In the genomic region with DNA sequence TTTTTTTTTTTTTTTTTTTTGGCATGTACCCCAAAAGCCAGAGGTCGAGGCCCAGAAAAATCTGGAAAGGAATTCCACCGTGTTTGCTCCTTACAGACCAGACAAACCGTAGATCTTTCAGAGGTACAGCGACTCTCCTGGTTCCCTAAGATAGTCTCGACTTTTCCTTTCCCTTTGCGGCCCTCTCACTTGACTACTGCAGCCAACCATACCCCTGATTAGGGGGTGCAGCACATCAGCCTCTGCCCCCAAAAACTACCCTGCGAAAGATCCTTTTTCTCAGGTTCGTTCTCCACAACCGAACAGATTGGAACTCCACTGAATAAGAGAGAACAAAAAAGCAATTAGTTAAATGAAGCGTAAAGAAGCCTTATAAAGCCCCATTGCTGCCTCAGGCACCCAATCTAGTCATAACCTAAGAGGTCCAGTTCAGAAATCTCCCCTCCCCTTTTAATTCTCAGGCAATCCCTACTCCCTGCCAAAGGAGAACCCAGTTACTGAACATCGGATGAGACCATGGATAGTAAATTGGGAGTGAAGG, we compare ENCODE assay signal across 8 cellular contexts. TPM values are rescaled to one million over a fixed set of nuclear protein-coding genes. Genes with fewer than 3 reads are reported as not detected.
A peak's percentile ranks its signal among the peaks of the same experiment; 100 is the strongest.
DNase-seq lines count a peak whose midpoint lies in the region; ATAC-seq and TF ChIP-seq lines count a peak whose summit lies in the region.

No MANE protein-coding gene starts in this region.

- H3K27ac Mint-ChIP-seq in CD8-positive, alpha-beta memory T cell, result peak overlapping the region; percentile 73 to 95 (median 80)

- CTCF ChIA-PET in CD8-positive, alpha-beta memory T cell (lab: Charles Lee), result interaction anchor here (1.3 kb wide), 1 partner anchor 22 kb away, joined by 9 read pairs; a partner anchor contains a TSS
- CTCF ChIA-PET in OCI-LY7 (lab: Charles Lee; ENCODE audit: unreplicated experiment), result no interaction called here

- peak overlapping the region; percentile 79; the same call in 1 of the 2 replicates for H3K4me2 ChIP-seq in OCI-LY7 (ENCODE audit: low read length)
- H3K4me2 ChIP-seq in osteoblast (ENCODE audit: insufficient read depth, low read length), result peak overlapping the region; percentile 71

- ATAC-seq in GM21717 (IDR thresholded peaks at IDR 0.05; ENCODE audit: unreplicated experiment), result peak; percentile 8

- H3K4me1 Mint-ChIP-seq in CD8-positive, alpha-beta memory T cell, result peaks cover 19 to 49% (median 32%) of the 10 kb centered on the region in 3 donors

- H3K79me2 ChIP-seq in OCI-LY7 (ENCODE audit: insufficient read depth, low read depth, low read length), result no peaks in the 10 kb centered on the region
- peaks cover 49% of the 10 kb centered on the region for H3K79me2 ChIP-seq in osteoblast (ENCODE audit: insufficient read depth, low read length)

- H3K27me3 Mint-ChIP-seq in CD8-positive, alpha-beta memory T cell, result no peaks in the 10 kb centered on the region

- no peaks in the 10 kb centered on the region for H3K27me3 ChIP-seq in CD8-positive, alpha-beta memory T cell (ENCODE audit: insufficient read depth, low read length, poor library complexity, severe bottlenecking)
- H3K27me3 ChIP-seq in esophagus muscularis mucosa, result no peaks in the 10 kb centered on the region
- H3K27me3 ChIP-seq in osteoblast (ENCODE audit: insufficient read depth, low read length), result no peaks in the 10 kb centered on the region

- peak overlapping the region; percentile 73 to 87 (median 80) for H3K4me3 Mint-ChIP-seq in CD8-positive, alpha-beta memory T cell

- WGBS in esophagus muscularis mucosa, result 48% methylated on average over 11 of the region's 11 CpGs

- H3K9me3 ChIP-seq in CD8-positive, alpha-beta memory T cell (ENCODE audit: low read length), result no peaks in the 10 kb centered on the region
- H3K9me3 ChIP-seq in OCI-LY7 (ENCODE audit: low read length), result no peaks in the 10 kb centered on the region
- H3K9me3 ChIP-seq in esophagus muscularis mucosa, result no peaks in the 10 kb centered on the region
- H3K9me3 ChIP-seq in osteoblast (ENCODE audit: low read depth, low read length), result no peaks in the 10 kb centered on the region

- BruUV-seq in OCI-LY7 (replicated peaks; lab: Mats Ljungman, UMichigan), result no TSS peak

- TF ChIP-seq POLR2A in esophagus muscularis mucosa (IDR thresholded peaks at IDR 0.05; ENCODE audit: low read depth), result no peak

- TF ChIP-seq EP300 in esophagus muscularis mucosa (IDR thresholded peaks at IDR 0.05), result no peak

- H3K4me1 ChIP-seq in CD8-positive, alpha-beta memory T cell (ENCODE audit: insufficient read depth, low read length), result no peaks in the 10 kb centered on the region
- H3K4me1 ChIP-seq in OCI-LY7 (ENCODE audit: insufficient read depth, low read length, poor library complexity, severe bottlenecking), result no peaks in the 10 kb centered on the region
- H3K4me1 ChIP-seq in esophagus muscularis mucosa, result peaks cover 30 to 60% (median 50%) of the 10 kb centered on the region in 4 donors
- peaks cover 36% of the 10 kb centered on the region for H3K4me1 ChIP-seq in osteoblast (ENCODE audit: insufficient read depth, low read length)

- H3K4me3 ChIP-seq in CD8-positive, alpha-beta memory T cell (ENCODE audit: low read length), result peak overlapping the region; percentile 24
- H3K4me3 ChIP-seq in OCI-LY7 (ENCODE audit: low read depth, low read length, poor library complexity, severe bottlenecking) (peak overlapping the region; percentile 59), esophagus muscularis mucosa (peak overlapping the region; percentile 87 to 92 (median 90)), osteoblast (ENCODE audit: insufficient read depth, low read length) (peak overlapping the region; percentile 81)

- H3K36me3 ChIP-seq in CD8-positive, alpha-beta memory T cell (ENCODE audit: insufficient read depth, low read length), result no peaks in the 10 kb centered on the region
- H3K36me3 ChIP-seq in OCI-LY7 (ENCODE audit: insufficient read depth, low read length) (0 out of 2 replicates have a peak, but pooled peaks cover 6% of the 10 kb centered on the region), esophagus muscularis mucosa (no peaks in the 10 kb centered on the region), osteoblast (ENCODE audit: insufficient read depth, low read length) (peaks cover 5% of the 10 kb centered on the region)

- TF ChIP-seq CTCF in OCI-LY7 (conservative IDR thresholded peaks at IDR 0.05; ENCODE audit: low read length), result no peak
- TF ChIP-seq CTCF in esophagus muscularis mucosa (IDR thresholded peaks at IDR 0.05), result no peak
- no peak for TF ChIP-seq CTCF in osteoblast (IDR thresholded peaks at IDR 0.05; ENCODE audit: extremely low read depth, low read depth, low read length)

- H2AFZ ChIP-seq in OCI-LY7 (ENCODE audit: low read length) (no peak overlapping the region), osteoblast (ENCODE audit: low read length) (peak overlapping the region; percentile 63)

- peaks cover 0 to 2% (median 1%) of the 10 kb centered on the region in 3 donors for H3K36me3 Mint-ChIP-seq in CD8-positive, alpha-beta memory T cell

- H4K20me1 ChIP-seq in OCI-LY7 (ENCODE audit: insufficient read depth, low read length) (no peaks in the 10 kb centered on the region), osteoblast (ENCODE audit: insufficient read depth, low read length) (peaks cover 16% of the 10 kb centered on the region)

- DNase-seq in CD8-positive, alpha-beta memory T cell, result no peak
- DNase-seq in OCI-LY7 (ENCODE audit: low spot score), result no peak
- no peak for DNase-seq in esophagus muscularis mucosa (ENCODE audit: extremely low spot score)
- no peak for DNase-seq in osteoblast (ENCODE audit: insufficient read length, low spot score, missing footprints)
- no peak for DNase-seq in stimulated activated naive CD4-positive, alpha-beta T cell (lab: John Stamatoyannopoulos, UW)
- no peak for DNase-seq in mucosa of gallbladder (ENCODE audit: low spot score)
- no peak for DNase-seq in middle frontal gyrus (ENCODE audit: extremely low spot score, low spot score)

- intact Hi-C loops in OCI-LY7 (cut with micrococcal nuclease; ENCODE audit: unreplicated experiment) (no loop called here), esophagus muscularis mucosa (cut with DNase I) (no loop called here)

- H3K27ac ChIP-seq in CD8-positive, alpha-beta memory T cell (ENCODE audit: low read depth, low read length), result no peak overlapping the region
- H3K27ac ChIP-seq in OCI-LY7 (ENCODE audit: low read depth, low read length, poor library complexity, severe bottlenecking) (no peak overlapping the region), esophagus muscularis mucosa (replicated peaks in 1 of 4) (peak overlapping the region; percentile 90 to 95 (median 94)), osteoblast (ENCODE audit: low read depth, low read length) (peak overlapping the region; percentile 77)

- POLR2A ChIA-PET in CD8-positive, alpha-beta memory T cell (lab: Charles Lee), result interaction anchor here (0.7 kb wide), 2 partner anchors 36 to 308 kb away, joined by 3 read pairs; no protein-coding TSS in a partner anchor
- POLR2A ChIA-PET in OCI-LY7 (lab: Charles Lee), result interaction anchor here (0.7 kb wide), 1 partner anchor 8 kb away, joined by 4 read pairs; no protein-coding TSS in a partner anchor

- H3K9me3 Mint-ChIP-seq in CD8-positive, alpha-beta memory T cell, result no peaks in the 10 kb centered on the region

- H3K9me2 ChIP-seq in OCI-LY7 (ENCODE audit: insufficient read depth, low read length), result no peaks in the 10 kb centered on the region

RNA-seq across cellular contexts. Expression of a gene that starts 0.4 kb away (rescaled TPM):
- 1 to 10 TPM in 1 of 2 experiments, under 1 TPM in 1; 0.72 to 1.4 TPM for total RNA-seq in CD8-positive, alpha-beta memory T cell
- polyA plus RNA-seq in CD8-positive, alpha-beta memory T cell, result 0.29 TPM
- total RNA-seq in OCI-LY7 (2014; rRNA removed; shearing (Covaris generic)), result not detected in 2 replicates
- 0.65 and 0.87 TPM in 2 replicates for total RNA-seq in OCI-LY7 (2022)
- total RNA-seq in esophagus muscularis mucosa, result 1 to 10 TPM; 1.2 to 3.0 (median 1.5) TPM
- 6.9 and 9.1 TPM in 2 replicates for total RNA-seq in osteoblast
- total RNA-seq in mucosa of gallbladder, result 3.3 TPM

RNA-seq across cellular contexts. Expression of a gene that starts 23.2 kb away (rescaled TPM):
- 10 to 100 TPM; 47.7 to 47.8 TPM for total RNA-seq in CD8-positive, alpha-beta memory T cell
- polyA plus RNA-seq in CD8-positive, alpha-beta memory T cell, result 32.7 TPM
- 50.9 and 55.1 TPM in 2 replicates for total RNA-seq in OCI-LY7 (2014; rRNA removed; shearing (Covaris generic))
- total RNA-seq in OCI-LY7 (2022) (31.7 and 35.8 TPM in 2 replicates), esophagus muscularis mucosa (100 to 1,000 TPM in 2 of 4 donors, 10 to 100 TPM in 2; 86.8 to 183 (median 136) TPM), osteoblast (137 and 151 TPM in 2 replicates), mucosa of gallbladder (140 TPM)

RNA-seq across cellular contexts. Expression of a gene that starts 58.1 kb away (rescaled TPM):
- 10 to 100 TPM; 14.1 to 14.7 TPM for total RNA-seq in CD8-positive, alpha-beta memory T cell
- 2.9 TPM for polyA plus RNA-seq in CD8-positive, alpha-beta memory T cell
- 4.6 and 5.6 TPM in 2 replicates for total RNA-seq in OCI-LY7 (2014; rRNA removed; shearing (Covaris generic))
- total RNA-seq in OCI-LY7 (2022), result 9.0 and 9.5 TPM in 2 replicates
- total RNA-seq in esophagus muscularis mucosa, result 10 to 100 TPM; 41.3 to 71.0 (median 51.5) TPM
- total RNA-seq in osteoblast, result 17.1 and 17.4 TPM in 2 replicates
- 24.6 TPM for total RNA-seq in mucosa of gallbladder

Comparison
In these comparisons a context has a peak if more than half of its experiments do, and no peak if none do; other contexts are left out.
1. H3K27ac ChIP-seq: peak in esophagus muscularis mucosa (4 of 4) and osteoblast (single experiment); none in CD8-positive, alpha-beta memory T cell (single experiment) and OCI-LY7 (single experiment).
2. H3K4me3 ChIP-seq: peak in every context shown above with its lines; median percentile 90 in esophagus muscularis mucosa; 81 in osteoblast; 59 in OCI-LY7; 24 in CD8-positive, alpha-beta memory T cell.